8 cellular contexts compared by ENCODE assay signal in the genomic region with DNA sequence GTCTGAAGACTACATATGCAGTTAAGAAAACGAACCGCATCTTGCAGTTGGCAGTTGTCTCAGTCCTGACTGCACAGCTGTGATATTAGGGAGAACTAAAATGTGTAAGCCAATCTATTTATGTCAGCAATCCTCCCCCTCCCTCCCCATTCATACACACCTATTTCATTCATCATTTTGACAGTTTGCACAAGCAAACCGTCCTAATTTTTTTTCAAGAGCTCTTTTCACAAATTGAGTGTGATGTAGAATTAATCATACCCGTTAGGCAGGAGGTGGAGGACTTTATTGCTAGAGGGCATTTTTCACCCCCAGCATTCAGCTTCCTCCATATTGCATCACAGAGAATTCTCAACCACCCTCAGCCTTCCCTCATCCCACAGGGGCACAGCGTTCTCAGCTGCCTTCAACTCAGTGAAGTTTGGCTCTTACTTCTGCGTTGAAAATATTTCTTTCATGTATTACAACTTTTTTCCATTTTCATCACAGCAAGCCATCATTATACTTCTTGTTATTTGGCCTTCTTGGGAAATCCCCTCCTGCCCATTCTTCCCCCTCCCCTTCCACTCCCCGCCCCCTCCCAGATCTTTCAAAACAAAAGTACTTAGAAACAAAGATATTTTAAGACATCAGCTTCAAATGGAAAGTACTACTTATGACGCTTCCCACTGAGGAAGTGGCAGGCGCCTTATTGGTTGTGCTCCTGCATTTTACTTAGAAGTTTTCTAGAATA. TPM values are rescaled to one million over a fixed set of nuclear protein-coding genes. Genes with fewer than 3 reads are reported as not detected.
DNase-seq lines count a peak whose midpoint lies in the region; ATAC-seq and TF ChIP-seq lines count a peak whose summit lies in the region.

No MANE protein-coding gene starts in this region.

- H3K27ac Mint-ChIP-seq in activated T-cell treated with anti-CD3 and anti-CD28 coated beads, Interleukin-2, amount 50 U/mL, for 72 hours: peak overlapping the region; percentile 98

- H3K36me3 Mint-ChIP-seq in activated T-cell treated with anti-CD3 and anti-CD28 coated beads, Interleukin-2, amount 50 U/mL, for 72 hours (ENCODE audit: insufficient read depth in 2 of 2): no peaks in the 10 kb centered on the region

- TF ChIP-seq POLR2A in erythroblast (IDR thresholded peaks at IDR 0.05; ENCODE audit: low read length): no peak

- H3K9me3 Mint-ChIP-seq in activated T-cell treated with anti-CD3 and anti-CD28 coated beads, Interleukin-2, amount 50 U/mL, for 72 hours: no peaks in the 10 kb centered on the region

- peak; percentile 71 for ATAC-seq in GM18517 (IDR thresholded peaks at IDR 0.05; ENCODE audit: unreplicated experiment)
- ATAC-seq in HG02885 (IDR thresholded peaks at IDR 0.05; ENCODE audit: poor library complexity, unreplicated experiment): peak; percentile 67
- ATAC-seq in activated T-cell treated with anti-CD3 and anti-CD28 coated beads, Interleukin-2, amount 50 U/mL, for 72 hours (replicated peaks in 1 of 2): peak; percentile 82

- H3K27me3 Mint-ChIP-seq in activated T-cell treated with anti-CD3 and anti-CD28 coated beads, Interleukin-2, amount 50 U/mL, for 72 hours (ENCODE audit: low read depth): no peaks in the 10 kb centered on the region

- H3K4me1 Mint-ChIP-seq in activated T-cell treated with anti-CD3 and anti-CD28 coated beads, Interleukin-2, amount 50 U/mL, for 72 hours (ENCODE audit: low read depth): peaks cover 51% of the 10 kb centered on the region

- DNase-seq in NOMO-1 treated with dmso at 0.1 percent for 144 hours (lab: John Stamatoyannopoulos, UW; ENCODE audit: unreplicated experiment) (peak; percentile 50), germinal center (ENCODE audit: low spot score) (peak; percentile 53), cerebellar cortex (ENCODE audit: low spot score) (no peak), erythroblast (lab: John Stamatoyannopoulos, UW) (no peak)
- peak; percentile 57 to 62 for DNase-seq in activated T-cell treated with anti-CD3 and anti-CD28 coated beads, Interleukin-2, amount 50 U/mL, for 72 hours
- DNase-seq in stimulated activated CD4-positive, alpha-beta T cell treated with anti-CD3 and anti-CD28 coated beads, TNF-alpha, amount 100 ng/mL, for 1 hour (ENCODE audit: low read depth in 3 of 3, low spot score in 1 of 3): peak; percentile 23 to 45 (median 44)

- H3K4me3 Mint-ChIP-seq in activated T-cell treated with anti-CD3 and anti-CD28 coated beads, Interleukin-2, amount 50 U/mL, for 72 hours: peak overlapping the region; percentile 79 to 84

RNA-seq across cellular contexts. Expression of gene NOX3, which starts 37.5 kb away (rescaled TPM):
- not detected for total RNA-seq in activated T-cell treated with anti-CD3 and anti-CD28 coated beads, Interleukin-2, amount 50 U/mL, for 72 hours

Comparison
In these comparisons a context has a peak if more than half of its experiments do, and no peak if none do; other contexts are left out.
1. DNase-seq: peak in NOMO-1 treated with dmso at 0.1 percent for 144 hours (single experiment), activated T-cell treated with anti-CD3 and anti-CD28 coated beads, Interleukin-2, amount 50 U/mL, for 72 hours (2 of 2), germinal center (single experiment) and stimulated activated CD4-positive, alpha-beta T cell treated with anti-CD3 and anti-CD28 coated beads, TNF-alpha, amount 100 ng/mL, for 1 hour (3 of 3); none in cerebellar cortex (single experiment) and erythroblast (0 of 2).
2. Peak in every context shown above with its lines, with median percentiles within 50 percentile points of each other: ATAC-seq.